In genomic region chr18:24051256-24051947, GRCh38 we compare ENCODE assay signal across 1 cellular context.
TF ChIP-seq lines count a peak whose summit lies in the region.

No MANE protein-coding gene starts in this region.

TF ChIP-seq in HepG2, 621 proteins besides CTCF, POLR2A, EP300 and RAD21 (continued from another document):
- TF ChIP-seq GMEB1 (CRISPR knock-in tag; IDR thresholded peaks at IDR 0.05; ENCODE audit: borderline replicate concordance) (no peak), ZNF775 (CRISPR knock-in tag; IDR thresholded peaks at IDR 0.05; ENCODE audit: borderline replicate concordance) (peak; percentile 43; the same call in 1 of the 2 replicates), DPF2 (CRISPR knock-in tag; IDR thresholded peaks at IDR 0.05; ENCODE audit: borderline replicate concordance, low read depth) (peak; percentile 78), ARNT (IDR thresholded peaks at IDR 0.05) (no peak), ZSCAN21 (CRISPR knock-in tag; IDR thresholded peaks at IDR 0.05; ENCODE audit: borderline replicate concordance) (peak; percentile 64; the same call in 1 of the 2 replicates), HDAC1 (CRISPR knock-in tag; IDR thresholded peaks at IDR 0.05) (peak; percentile 73), PHF8 (CRISPR knock-in tag; IDR thresholded peaks at IDR 0.05) (0 out of 2 replicates have a peak, but pooled peaks have one; percentile 29), ZNF800 (CRISPR knock-in tag; IDR thresholded peaks at IDR 0.05) (peak; percentile 40), ZNF772 (CRISPR knock-in tag; IDR thresholded peaks at IDR 0.05) (no peak), ZMYM4 (CRISPR knock-in tag; IDR thresholded peaks at IDR 0.05) (peak; percentile 69), TRIM22 (IDR thresholded peaks at IDR 0.05) (no peak), ZNF12 (CRISPR knock-in tag; IDR thresholded peaks at IDR 0.05) (peak; percentile 46; the same call in 1 of the 2 replicates), PITX1 (CRISPR knock-in tag; IDR thresholded peaks at IDR 0.05) (no peak; the same call in 1 of the 2 replicates), ZBTB44 (CRISPR knock-in tag; IDR thresholded peaks at IDR 0.05) (no peak), ZNF646 (CRISPR knock-in tag; IDR thresholded peaks at IDR 0.05) (peak; percentile 50; the same call in 1 of the 2 replicates), SPEN (CRISPR knock-in tag; IDR thresholded peaks at IDR 0.05; ENCODE audit: low read depth) (0 out of 2 replicates have a peak, but pooled peaks have one; percentile 15), ZNF468 (CRISPR knock-in tag; IDR thresholded peaks at IDR 0.05) (no peak), ZBTB39 (CRISPR knock-in tag; IDR thresholded peaks at IDR 0.05) (no peak), THAP7 (CRISPR knock-in tag; IDR thresholded peaks at IDR 0.05) (no peak), REXO4 (CRISPR knock-in tag; IDR thresholded peaks at IDR 0.05; ENCODE audit: borderline replicate concordance) (no peak), WIZ (CRISPR knock-in tag; IDR thresholded peaks at IDR 0.05) (no peak), SOX13 (IDR thresholded peaks at IDR 0.05) (peak; percentile 27; the same call in 1 of the 2 replicates), SOX13 (CRISPR knock-in tag; conservative IDR thresholded peaks at IDR 0.05 in 1 of 2, IDR thresholded peaks at IDR 0.05 in 1 of 2) (peak in 1 of 2 experiments; percentile 74; a peak in 2 of 4 replicates), ZNF570 (CRISPR knock-in tag; IDR thresholded peaks at IDR 0.05; ENCODE audit: borderline replicate concordance) (no peak), ZNF451 (CRISPR knock-in tag; IDR thresholded peaks at IDR 0.05) (no peak), NFKBIZ (CRISPR knock-in tag; IDR thresholded peaks at IDR 0.05) (peak; percentile 24; the same call in 1 of the 2 replicates), TBL1XR1 (IDR thresholded peaks at IDR 0.05; ENCODE audit: borderline replicate concordance, low read length, partially characterized antibody) (peak; percentile 52), KDM5B (CRISPR knock-in tag; IDR thresholded peaks at IDR 0.05; ENCODE audit: borderline replicate concordance) (peak; percentile 40; the same call in 1 of the 2 replicates), ZSCAN12 (CRISPR knock-in tag; IDR thresholded peaks at IDR 0.05) (no peak)
